In the genomic region with DNA sequence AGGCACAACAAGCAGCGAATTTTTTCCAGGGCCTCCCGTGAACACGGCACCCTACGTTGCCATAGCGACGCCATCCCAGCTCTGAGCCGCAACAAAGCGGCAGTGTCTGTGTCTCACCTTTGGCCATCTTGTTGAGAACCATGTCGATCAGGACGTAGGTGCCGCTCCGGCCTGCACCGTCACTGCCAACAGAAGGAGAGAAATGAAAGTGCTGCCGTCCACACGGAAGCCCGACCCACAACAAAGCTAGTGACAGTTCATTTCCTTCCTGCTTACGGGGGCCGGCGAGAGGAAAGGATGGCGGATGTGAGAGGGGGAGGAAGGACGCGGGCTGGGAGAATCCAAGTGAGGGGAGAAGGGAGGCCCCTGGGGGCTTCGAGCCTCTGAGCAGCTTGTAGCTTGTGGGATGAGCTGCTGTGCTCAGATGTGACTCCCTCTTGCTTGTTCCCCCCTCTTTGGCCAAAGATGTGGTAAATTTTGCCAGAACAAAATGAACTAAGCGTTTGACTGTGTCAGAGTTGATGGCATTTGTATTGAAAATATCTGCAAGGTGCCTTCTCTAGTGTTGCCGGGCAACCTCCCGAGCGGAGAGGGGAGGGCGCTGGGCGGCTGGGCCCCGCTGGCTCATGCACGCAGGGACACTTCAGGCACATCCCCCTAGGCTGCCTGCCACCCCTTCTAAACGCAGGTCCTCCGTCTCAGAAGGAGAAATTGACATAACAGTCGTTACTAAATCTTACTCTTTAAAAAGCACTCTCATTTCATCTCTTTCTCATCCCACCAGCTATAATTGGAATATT, we compare ENCODE assay signal across 7 cellular contexts.
DNase-seq lines count a peak whose midpoint lies in the region; ATAC-seq lines count a peak whose summit lies in the region.

No MANE protein-coding gene starts in this region.

- no peaks in the 10 kb centered on the region for H3K27me3 ChIP-seq in mesendoderm (ENCODE audit: insufficient read depth, low read length, poor library complexity)

- DNase-seq in KG1 (lab: John Stamatoyannopoulos, UW), result peak; percentile 2
- peak; percentile 48 to 56 for DNase-seq in activated CD4-positive, alpha-beta T cell treated with anti-CD3 and anti-CD28 coated beads, Interleukin-2, amount 50 U/mL, for 4 hours
- DNase-seq in effector CD4-positive, alpha-beta T cell, result peak; percentile 39
- peak; percentile 74 for DNase-seq in mesendoderm
- peak; percentile 10 for DNase-seq in stimulated activated CD8-positive, alpha-beta memory T cell treated with anti-CD3 and anti-CD28 coated beads, Interleukin-12 subunit alpha, Interleukin-12 subunit beta, amount 100 ng/mL, for 4 hours (ENCODE audit: low read depth)
- DNase-seq in NCI-H446 (lab: John Stamatoyannopoulos, UW), result no peak

- no peak overlapping the region for H3K9ac ChIP-seq in mesendoderm (ENCODE audit: low read length)

- no CpG with 5 or more reads among the region's 34 CpGs for WGBS in mesendoderm (ENCODE audit: extremely low coverage, insufficient coverage, low lambda C conversion rate)

- H3K23ac ChIP-seq in mesendoderm (ENCODE audit: low read length), result no peak overlapping the region

- peak overlapping the region; percentile 40 for H3K56ac ChIP-seq in mesendoderm (ENCODE audit: low read length)

- no peak overlapping the region for H4K5ac ChIP-seq in mesendoderm (ENCODE audit: low read length)

- no peaks in the 10 kb centered on the region for H3K36me3 ChIP-seq in mesendoderm (ENCODE audit: control insufficient read depth, insufficient read depth, low read length)

- H3K18ac ChIP-seq in mesendoderm (ENCODE audit: low read length), result no peak overlapping the region

- H2BK5ac ChIP-seq in mesendoderm (ENCODE audit: low read length), result no peak overlapping the region

- no peak overlapping the region for H3K27ac ChIP-seq in mesendoderm (ENCODE audit: low read depth, low read length)

- no peak overlapping the region for H2AK5ac ChIP-seq in mesendoderm (ENCODE audit: low read length)

- no peaks in the 10 kb centered on the region for H3K79me1 ChIP-seq in mesendoderm (ENCODE audit: low read length)

- H3K4ac ChIP-seq in mesendoderm (ENCODE audit: low read depth, low read length), result no peak overlapping the region

- no peaks in the 10 kb centered on the region for H3K79me2 ChIP-seq in mesendoderm (ENCODE audit: control insufficient read depth, insufficient read depth, low read length)

- peak; percentile 22 for ATAC-seq in GM19468 (IDR thresholded peaks at IDR 0.05; ENCODE audit: extremely low read depth, unreplicated experiment)

- peak overlapping the region; percentile 10 for H3K4me2 ChIP-seq in mesendoderm (ENCODE audit: low read length)

- no peak overlapping the region for H2BK120ac ChIP-seq in mesendoderm (ENCODE audit: low read depth, low read length)

- H3K4me3 ChIP-seq in mesendoderm (ENCODE audit: low read length), result no peak overlapping the region

- H3K4me1 ChIP-seq in mesendoderm (ENCODE audit: control insufficient read depth, low read depth, low read length), result no peaks in the 10 kb centered on the region

- H4K8ac ChIP-seq in mesendoderm (ENCODE audit: low read depth, low read length), result no peak overlapping the region

- no peak overlapping the region for H2BK15ac ChIP-seq in mesendoderm (replicated peaks; ENCODE audit: low read depth)

Comparison
In these comparisons a context has a peak if more than half of its experiments do, and no peak if none do; other contexts are left out.
1. DNase-seq: peak in KG1 (single experiment), activated CD4-positive, alpha-beta T cell treated with anti-CD3 and anti-CD28 coated beads, Interleukin-2, amount 50 U/mL, for 4 hours (2 of 2), effector CD4-positive, alpha-beta T cell (single experiment), mesendoderm (single experiment) and stimulated activated CD8-positive, alpha-beta memory T cell treated with anti-CD3 and anti-CD28 coated beads, Interleukin-12 subunit alpha, Interleukin-12 subunit beta, amount 100 ng/mL, for 4 hours (single experiment); none in NCI-H446 (0 of 2).